Comparison of ENCODE assay signal across 19 cellular contexts in the genomic region with DNA sequence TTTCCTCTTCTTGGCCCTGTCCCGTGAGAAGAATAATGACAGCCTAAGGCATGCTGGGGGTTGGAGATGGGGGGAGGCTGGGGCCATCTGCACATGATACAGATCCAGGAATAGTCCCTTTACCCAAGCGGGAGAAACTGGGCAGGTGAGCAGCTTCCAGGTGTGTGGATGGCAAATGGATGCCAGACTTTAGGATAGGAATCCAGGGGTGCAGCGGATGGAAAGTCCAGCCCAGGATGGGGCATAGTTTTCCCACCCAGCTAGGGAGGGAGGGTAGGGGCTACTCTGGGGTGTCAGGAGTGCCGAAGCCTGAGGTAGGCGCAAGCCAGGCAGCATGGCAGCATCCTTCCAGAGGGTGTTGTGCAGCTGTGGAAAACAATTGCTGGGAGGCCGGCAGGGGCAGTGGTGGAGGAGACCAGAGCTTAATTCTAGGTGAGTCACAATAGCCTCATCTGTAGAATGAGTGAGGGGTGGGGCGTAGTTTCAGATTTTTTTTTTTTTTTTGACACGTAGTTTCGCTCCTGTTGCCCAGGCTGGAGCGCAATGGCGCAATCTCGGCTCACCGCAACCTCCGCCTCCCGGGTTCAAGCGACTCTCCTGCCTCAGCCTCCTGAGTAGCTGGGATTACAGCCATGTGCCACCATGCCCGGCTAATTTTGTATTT. TPM values are rescaled to one million over a fixed set of nuclear protein-coding genes. Genes with fewer than 3 reads are reported as not detected.
DNase-seq lines count a peak whose midpoint lies in the region; ATAC-seq, FAIRE-seq and TF ChIP-seq lines count a peak whose summit lies in the region.
"Had no signal": no experiment of that assay in that cellular context is flagged by ENCODE, and none has a peak within 500 bp of the region (broad histone marks: within the 10 kb centered on the region; RNA-seq: fewer than 3 reads in every experiment).

No MANE protein-coding gene starts in this region.

- no peaks in the 10 kb centered on the region for H3K79me2 ChIP-seq in KMS-11 (ENCODE audit: insufficient read depth, low read depth)

- H3K9ac ChIP-seq in KMS-11 (no peak overlapping the region), kidney (ENCODE audit: low read length in 2 of 2) (no peak overlapping the region)

- CTCF ChIA-PET in CD4-positive, alpha-beta memory T cell (lab: Charles Lee; ENCODE audit: partially characterized antibody): interaction anchor here (0.7 to 7.0 kb wide), 14 partner anchors 8 to 395 kb away, joined by 3 to 239 read pairs (median 4); a partner anchor contains a TSS

- intact Hi-C loops in kidney (cut with DNase I): loop anchor here (5.0 kb wide), 1 partner anchor 139 kb away; no protein-coding TSS in a partner anchor
- intact Hi-C loops in CD4-positive, alpha-beta memory T cell (cut with micrococcal nuclease): no loop called here
- intact Hi-C loops in adrenal gland (cut with DNase I): loop anchor here (5.0 kb wide), 2 partner anchors 139 to 394 kb away; no protein-coding TSS in a partner anchor

- peaks cover 3 to 5% (median 4%) of the 10 kb centered on the region in 4 donors for H3K4me1 Mint-ChIP-seq in CD4-positive, alpha-beta memory T cell

- H3K4me1 ChIP-seq in KMS-11 (ENCODE audit: low read depth, poor library complexity, severe bottlenecking) (peaks cover 14% of the 10 kb centered on the region), RWPE2 (ENCODE audit: insufficient read depth, poor library complexity, severe bottlenecking) (no peaks in the 10 kb centered on the region), kidney (ENCODE audit: control insufficient read depth in 1 of 2, insufficient read depth in 1 of 2, low read depth in 1 of 2, low read length in 2 of 2) (peaks cover 0 to under 1% of the 10 kb centered on the region in 2 donors), adrenal gland (replicated peaks in 1 of 2) (no peaks in the 10 kb centered on the region)
- no peaks in the 10 kb centered on the region for H3K4me1 ChIP-seq in CD4-positive, alpha-beta memory T cell (ENCODE audit: insufficient read depth, low read length)
- H3K4me1 ChIP-seq: left lung, SJCRH30 had no signal

- H3K27me3 Mint-ChIP-seq in CD4-positive, alpha-beta memory T cell: peaks cover 8 to 11% of the 10 kb centered on the region in 2 donors

- no peak for FAIRE-seq in kidney (lab: Jason Lieb, UNC)
- FAIRE-seq: HTR-8/SVneo had no signal

- ATAC-seq in RWPE2 (ENCODE audit: low read depth): peak; percentile 89
- ATAC-seq in HG03571 (IDR thresholded peaks at IDR 0.05; ENCODE audit: unreplicated experiment): no peak

- H4K20me1 ChIP-seq in KMS-11 (ENCODE audit: insufficient read depth): no peaks in the 10 kb centered on the region

- no peaks in the 10 kb centered on the region for H3K36me3 Mint-ChIP-seq in CD4-positive, alpha-beta memory T cell
- H3K36me3 Mint-ChIP-seq: activated CD4-positive, alpha-beta memory T cell treated with anti-CD3 and anti-CD28 coated beads for 36 hours; naive B cell had no signal

- H3K4me3 Mint-ChIP-seq in CD4-positive, alpha-beta memory T cell: no peak overlapping the region
- H3K4me3 Mint-ChIP-seq: activated CD4-positive, alpha-beta memory T cell treated with anti-CD3 and anti-CD28 coated beads for 36 hours had no signal

- 82 to 87% (median 84%) methylated on average over 17 of the region's 17 CpGs for WGBS in adrenal gland, 4 donors

- H3K36me3 ChIP-seq in KMS-11 (ENCODE audit: insufficient read depth) (no peaks in the 10 kb centered on the region), RWPE2 (ENCODE audit: low read depth) (no peaks in the 10 kb centered on the region), kidney (ENCODE audit: control insufficient read depth in 1 of 2, insufficient read depth in 2 of 2, low read length in 2 of 2) (no peaks in the 10 kb centered on the region), adrenal gland (replicated peaks in 1 of 2) (no peaks in the 10 kb centered on the region)
- no peaks in the 10 kb centered on the region for H3K36me3 ChIP-seq in CD4-positive, alpha-beta memory T cell (ENCODE audit: insufficient read depth, low read length)
- H3K36me3 ChIP-seq: brain microvascular endothelial cell, gastrocnemius medialis, left lung, SJCRH30 had no signal

- TF ChIP-seq CTCF in KMS-11 (conservative IDR thresholded peaks at IDR 0.05; ENCODE audit: low read depth, low read length) (no peak), RWPE2 (IDR thresholded peaks at IDR 0.05; ENCODE audit: poor library complexity, severe bottlenecking) (no peak), kidney (IDR thresholded peaks at IDR 0.05; ENCODE audit: borderline replicate concordance, extremely low read depth, insufficient read depth) (no peak), adrenal gland (IDR thresholded peaks at IDR 0.05) (no peak)

- H3K9me3 ChIP-seq in RWPE2 (ENCODE audit: severe bottlenecking): no peaks in the 10 kb centered on the region
- H3K9me3 ChIP-seq in kidney (ENCODE audit: control insufficient read depth in 1 of 2, low read length in 2 of 2): no peaks in the 10 kb centered on the region
- no peaks in the 10 kb centered on the region for H3K9me3 ChIP-seq in CD4-positive, alpha-beta memory T cell (ENCODE audit: control insufficient read depth in 1 of 2, low read length in 2 of 2)
- no peaks in the 10 kb centered on the region for H3K9me3 ChIP-seq in adrenal gland (replicated peaks in 1 of 3)
- H3K9me3 ChIP-seq: gastrocnemius medialis, left lung, SJCRH30 had no signal

- POLR2A ChIA-PET in CD4-positive, alpha-beta memory T cell (lab: Charles Lee; ENCODE audit: partially characterized antibody): interaction anchor here (0.6 to 1.5 kb wide), 4 partner anchors 9 to 846 kb away, joined by 3 to 7 read pairs (median 4); no protein-coding TSS in a partner anchor

- no peaks in the 10 kb centered on the region for H3K27me3 ChIP-seq in KMS-11 (ENCODE audit: insufficient read depth, low read depth)
- H3K27me3 ChIP-seq in RWPE2 (ENCODE audit: insufficient read depth, poor library complexity, severe bottlenecking): no peaks in the 10 kb centered on the region
- H3K27me3 ChIP-seq in CD4-positive, alpha-beta memory T cell (ENCODE audit: insufficient read depth, low read length): no peaks in the 10 kb centered on the region
- H3K27me3 ChIP-seq in adrenal gland: peaks cover 16% of the 10 kb centered on the region
- H3K27me3 ChIP-seq: brain microvascular endothelial cell, gastrocnemius medialis, SJCRH30 had no signal

- DNase-seq in Daoy (ENCODE audit: low read depth): peak; percentile 77
- DNase-seq in RWPE2 (ENCODE audit: low spot score): no peak
- peak; percentile 45 for DNase-seq in kidney
- DNase-seq in CD4-positive, alpha-beta memory T cell: no peak
- DNase-seq in adrenal gland: no peak
- DNase-seq: NCI-H226, occipital lobe had no signal

- no peak for TF ChIP-seq POLR2A in adrenal gland (IDR thresholded peaks at IDR 0.05)

- no peak overlapping the region for H3K27ac ChIP-seq in KMS-11
- H3K27ac ChIP-seq in RWPE2 (ENCODE audit: poor library complexity, severe bottlenecking): no peak overlapping the region
- H3K27ac ChIP-seq in kidney (ENCODE audit: low read depth in 2 of 2, low read length in 2 of 2): no peak overlapping the region
- H3K27ac ChIP-seq in CD4-positive, alpha-beta memory T cell (ENCODE audit: low read depth, low read length): no peak overlapping the region
- no peak overlapping the region for H3K27ac ChIP-seq in adrenal gland
- H3K27ac ChIP-seq: brain microvascular endothelial cell, gastrocnemius medialis, left lung, SJCRH30 had no signal

- no peak overlapping the region for H3K4me3 ChIP-seq in KMS-11 (IDR thresholded peaks at IDR 0.05; ENCODE audit: insufficient read depth, low read depth, low read length)
- H3K4me3 ChIP-seq in RWPE2 (ENCODE audit: severe bottlenecking): no peak overlapping the region
- H3K4me3 ChIP-seq in kidney (ENCODE audit: low read length in 2 of 2): no peak overlapping the region
- no peak overlapping the region for H3K4me3 ChIP-seq in CD4-positive, alpha-beta memory T cell (ENCODE audit: low read length in 2 of 2)
- H3K4me3 ChIP-seq in adrenal gland: no peak overlapping the region
- H3K4me3 ChIP-seq: gastrocnemius medialis, left lung, SJCRH30 had no signal

- no peak overlapping the region; the same call in 1 of the 2 replicates for H3K4me2 ChIP-seq in KMS-11

- H3K27ac Mint-ChIP-seq in CD4-positive, alpha-beta memory T cell: peak overlapping the region in 1 of 7 donors; percentile 54
- H3K27ac Mint-ChIP-seq: activated CD4-positive, alpha-beta memory T cell treated with anti-CD3 and anti-CD28 coated beads for 36 hours had no signal

- peak overlapping the region; percentile 54 for H2AFZ ChIP-seq in KMS-11 (ENCODE audit: low read depth)

- H3K9me3 Mint-ChIP-seq in CD4-positive, alpha-beta memory T cell: peaks cover 0 to 5% (median 0%) of the 10 kb centered on the region in 8 donors
- H3K9me3 Mint-ChIP-seq: activated CD4-positive, alpha-beta memory T cell treated with anti-CD3 and anti-CD28 coated beads for 36 hours; naive B cell had no signal

RNA-seq across cellular contexts. Expression of a gene that starts 15.4 kb away (rescaled TPM):
- total RNA-seq in Daoy (2014; rRNA removed; shearing (Covaris generic)): 3.8 and 4.3 TPM in 2 replicates
- 10.2 TPM for total RNA-seq in kidney
- polyA plus RNA-seq in kidney (ENCODE audit: insufficient read depth, low read depth, low replicate concordance): 12.6 TPM
- 10 to 100 TPM; 19.8 to 21.7 TPM for total RNA-seq in CD4-positive, alpha-beta memory T cell
- polyA plus RNA-seq in CD4-positive, alpha-beta memory T cell: 10 to 100 TPM in 1 of 2 donors, 1 to 10 TPM in 1; 8.1 to 15.4 TPM
- 10 to 100 TPM in 5 of 8 donors, 1 to 10 TPM in 3; 4.8 to 16.7 (median 10.8) TPM for total RNA-seq in adrenal gland
- polyA plus RNA-seq in adrenal gland: 1 to 10 TPM; 2.4 to 7.1 (median 6.2) TPM

RNA-seq across cellular contexts. Expression of a gene that starts 49.8 kb away (rescaled TPM):
- total RNA-seq in Daoy (2014; rRNA removed; shearing (Covaris generic)): 3.0 and 3.6 TPM in 2 replicates
- 10.9 TPM for total RNA-seq in kidney
- polyA plus RNA-seq in kidney (ENCODE audit: insufficient read depth, low read depth, low replicate concordance): 11.4 TPM
- total RNA-seq in CD4-positive, alpha-beta memory T cell: not detected
- polyA plus RNA-seq in CD4-positive, alpha-beta memory T cell: not detected
- total RNA-seq in adrenal gland: 1 to 10 TPM in 1 of 8 donors, under 1 TPM in 6, not detected in 1; 0.15 to 1.2 (median 0.27) TPM
- polyA plus RNA-seq in adrenal gland: under 1 TPM; 0.05 to 0.88 (median 0.16) TPM
- total RNA-seq: activated CD4-positive, alpha-beta memory T cell treated with anti-CD3 and anti-CD28 coated beads for 36 hours; occipital lobe; OCI-LY7; SJCRH30; skeletal muscle tissue had no signal
- polyA plus RNA-seq: AG04450 had no signal

Comparison
In these comparisons a context has a peak if more than half of its experiments do, and no peak if none do; other contexts are left out.
1. DNase-seq: peak in Daoy (single experiment) and kidney (single experiment); none in RWPE2 (single experiment), CD4-positive, alpha-beta memory T cell (0 of 5) and adrenal gland (0 of 7).